In the genomic region with DNA sequence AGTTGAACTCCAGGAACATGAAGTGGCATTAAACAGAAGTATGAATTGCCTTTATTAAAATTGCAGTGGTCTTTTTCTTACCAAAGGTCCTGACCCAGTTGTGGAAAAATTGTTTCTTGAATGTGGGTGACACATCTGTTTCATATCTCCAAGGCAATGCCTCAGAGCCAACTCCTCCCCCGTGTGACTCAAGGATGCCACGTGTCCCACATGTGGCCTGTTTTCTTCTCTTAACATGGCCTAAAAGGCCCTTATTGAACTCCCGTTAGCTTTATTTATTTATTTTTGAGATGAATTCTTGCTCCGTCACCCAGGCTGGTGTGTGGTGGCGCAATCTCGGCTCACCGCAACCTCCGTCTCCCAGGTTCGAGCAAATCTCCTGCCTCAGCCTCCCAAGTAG, we compare ENCODE assay signal across 12 cellular contexts.
DNase-seq lines count a peak whose midpoint lies in the region; ATAC-seq and TF ChIP-seq lines count a peak whose summit lies in the region.
"Had no signal": no experiment of that assay in that cellular context is flagged by ENCODE, and none has a peak within 500 bp of the region (broad histone marks: within the 10 kb centered on the region; RNA-seq: fewer than 3 reads in every experiment).

No MANE protein-coding gene starts in this region.

- H3K4me3 Mint-ChIP-seq in activated T-cell treated with anti-CD3 and anti-CD28 coated beads, Interleukin-2, amount 50 U/mL, for 4 hours, result no peak overlapping the region
- no peak overlapping the region for H3K4me3 Mint-ChIP-seq in activated naive CD8-positive, alpha-beta T cell treated with anti-CD3 and anti-CD28 coated beads, Interleukin-2, amount 50 U/mL, for 24 hours
- H3K4me3 Mint-ChIP-seq: activated naive CD8-positive, alpha-beta T cell; GM23338 had no signal

- H3K27me3 Mint-ChIP-seq in activated T-cell treated with anti-CD3 and anti-CD28 coated beads, Interleukin-2, amount 50 U/mL, for 4 hours (ENCODE audit: low read depth), result peaks cover 8% of the 10 kb centered on the region
- peaks cover 12% of the 10 kb centered on the region for H3K27me3 Mint-ChIP-seq in activated naive CD8-positive, alpha-beta T cell treated with anti-CD3 and anti-CD28 coated beads, Interleukin-2, amount 50 U/mL, for 24 hours

- peak overlapping the region; percentile 35 for H3K27ac Mint-ChIP-seq in activated naive CD8-positive, alpha-beta T cell treated with anti-CD3 and anti-CD28 coated beads, Interleukin-2, amount 50 U/mL, for 24 hours
- H3K27ac Mint-ChIP-seq: GM23338 had no signal

- peaks cover 4% of the 10 kb centered on the region for H3K4me1 Mint-ChIP-seq in activated T-cell treated with anti-CD3 and anti-CD28 coated beads, Interleukin-2, amount 50 U/mL, for 4 hours (ENCODE audit: low read depth)
- H3K4me1 Mint-ChIP-seq in activated naive CD8-positive, alpha-beta T cell treated with anti-CD3 and anti-CD28 coated beads, Interleukin-2, amount 50 U/mL, for 24 hours, result peaks cover 21% of the 10 kb centered on the region

- H3K9me3 Mint-ChIP-seq in activated T-cell treated with anti-CD3 and anti-CD28 coated beads, Interleukin-2, amount 50 U/mL, for 4 hours, result no peaks in the 10 kb centered on the region
- no peaks in the 10 kb centered on the region for H3K9me3 Mint-ChIP-seq in activated naive CD8-positive, alpha-beta T cell treated with anti-CD3 and anti-CD28 coated beads, Interleukin-2, amount 50 U/mL, for 24 hours
- H3K9me3 Mint-ChIP-seq: GM23338 had no signal

- no peak overlapping the region for H3K9ac ChIP-seq in subcutaneous abdominal adipose tissue (ENCODE audit: low read length in 5 of 5)

- DNase-seq in activated T-cell treated with anti-CD3 and anti-CD28 coated beads, Interleukin-2, amount 50 U/mL, for 48 hours, result peak; percentile 36 to 46
- DNase-seq in activated T-cell treated with anti-CD3 and anti-CD28 coated beads, Interleukin-2, amount 50 U/mL, for 4 hours, result no peak
- DNase-seq in activated naive CD8-positive, alpha-beta T cell treated with anti-CD3 and anti-CD28 coated beads, Interleukin-2, amount 50 U/mL, for 24 hours, result peak; percentile 22
- DNase-seq in heart right ventricle, result peak; percentile 17 to 22
- DNase-seq in caudate nucleus (lab: John Stamatoyannopoulos, UW), result no peak
- no peak for DNase-seq in Ammon's horn (ENCODE audit: low spot score)
- DNase-seq: BE2C, KBM-7 had no signal

- intact Hi-C loops in heart right ventricle (cut with DNase I), result loop anchor here in 2 of 10 donors (5.0 to 10.0 kb wide), 2 partner anchors 443 to 456 kb away; no protein-coding TSS in a partner anchor

- no peaks in the 10 kb centered on the region for H3K36me3 ChIP-seq in heart right ventricle
- H3K36me3 ChIP-seq in subcutaneous abdominal adipose tissue (ENCODE audit: control insufficient read depth in 5 of 5, insufficient read depth in 5 of 5, low read length in 5 of 5), result no peaks in the 10 kb centered on the region
- H3K36me3 ChIP-seq: BE2C had no signal

- H3K4me1 ChIP-seq in heart right ventricle, result peaks cover 0 to 19% (median 0%) of the 10 kb centered on the region in 9 donors
- H3K4me1 ChIP-seq in subcutaneous abdominal adipose tissue (ENCODE audit: control insufficient read depth in 5 of 5, insufficient read depth in 5 of 5, low read length in 5 of 5), result peaks cover 3 to 30% (median 16%) of the 10 kb centered on the region in 5 donors
- H3K4me1 ChIP-seq: BE2C had no signal

- no peak for TF ChIP-seq CTCF in heart right ventricle (IDR thresholded peaks at IDR 0.05)

- 85 to 89% methylated on average over 9 of the region's 9 CpGs for WGBS in heart right ventricle, 2 donors

- peaks cover 0 to 5% (median 0%) of the 10 kb centered on the region in 7 donors for H3K27me3 ChIP-seq in heart right ventricle
- H3K27me3 ChIP-seq in subcutaneous abdominal adipose tissue (ENCODE audit: control insufficient read depth in 5 of 5, insufficient read depth in 4 of 5, low read length in 5 of 5), result no peaks in the 10 kb centered on the region
- H3K27me3 ChIP-seq: BE2C had no signal

- H3K27ac ChIP-seq in heart right ventricle, result peak overlapping the region in 6 of 10 donors; percentile 28 to 55 (median 36)
- H3K27ac ChIP-seq in subcutaneous abdominal adipose tissue (ENCODE audit: low read depth, low read length), result peak overlapping the region; percentile 43
- no peak overlapping the region for H3K27ac ChIP-seq in caudate nucleus (ENCODE audit: low read depth, low read length)

- H3K9me3 ChIP-seq in heart right ventricle (no peaks in the 10 kb centered on the region), subcutaneous abdominal adipose tissue (ENCODE audit: control insufficient read depth in 5 of 5, low read length in 5 of 5) (no peaks in the 10 kb centered on the region)
- H3K9me3 ChIP-seq: BE2C had no signal

- H3K36me3 Mint-ChIP-seq in activated T-cell treated with anti-CD3 and anti-CD28 coated beads, Interleukin-2, amount 50 U/mL, for 4 hours (ENCODE audit: insufficient read depth), result no peaks in the 10 kb centered on the region
- H3K36me3 Mint-ChIP-seq in activated naive CD8-positive, alpha-beta T cell treated with anti-CD3 and anti-CD28 coated beads, Interleukin-2, amount 50 U/mL, for 24 hours (ENCODE audit: low read depth), result no peaks in the 10 kb centered on the region
- H3K36me3 Mint-ChIP-seq: activated naive CD8-positive, alpha-beta T cell had no signal

- H3K4me3 ChIP-seq in heart right ventricle, result no peak overlapping the region
- H3K4me3 ChIP-seq in subcutaneous abdominal adipose tissue (ENCODE audit: low read depth in 1 of 5, low read length in 5 of 5), result no peak overlapping the region
- H3K4me3 ChIP-seq: GM23338 had no signal

- ATAC-seq in activated T-cell treated with anti-CD3 and anti-CD28 coated beads, Interleukin-2, amount 50 U/mL, for 4 hours, result no peak
- ATAC-seq in activated naive CD8-positive, alpha-beta T cell treated with anti-CD3 and anti-CD28 coated beads, Interleukin-2, amount 50 U/mL, for 24 hours, result peak; percentile 77
- ATAC-seq in heart right ventricle, result peak; percentile 38 to 83 (median 70)
- no peak for ATAC-seq in HG02798 (IDR thresholded peaks at IDR 0.05; ENCODE audit: poor library complexity, unreplicated experiment)
- ATAC-seq: GM23338 had no signal

Comparison
In these comparisons a context has a peak if more than half of its experiments do, and no peak if none do; other contexts are left out.
1. DNase-seq: peak in activated T-cell treated with anti-CD3 and anti-CD28 coated beads, Interleukin-2, amount 50 U/mL, for 48 hours (2 of 2), activated naive CD8-positive, alpha-beta T cell treated with anti-CD3 and anti-CD28 coated beads, Interleukin-2, amount 50 U/mL, for 24 hours (single experiment) and heart right ventricle (2 of 2); none in activated T-cell treated with anti-CD3 and anti-CD28 coated beads, Interleukin-2, amount 50 U/mL, for 4 hours (single experiment), caudate nucleus (0 of 61) and Ammon's horn (single experiment).
2. ATAC-seq: peak in activated naive CD8-positive, alpha-beta T cell treated with anti-CD3 and anti-CD28 coated beads, Interleukin-2, amount 50 U/mL, for 24 hours (single experiment) and heart right ventricle (8 of 8); none in activated T-cell treated with anti-CD3 and anti-CD28 coated beads, Interleukin-2, amount 50 U/mL, for 4 hours (0 of 2) and HG02798 (single experiment).